In the genomic region with DNA sequence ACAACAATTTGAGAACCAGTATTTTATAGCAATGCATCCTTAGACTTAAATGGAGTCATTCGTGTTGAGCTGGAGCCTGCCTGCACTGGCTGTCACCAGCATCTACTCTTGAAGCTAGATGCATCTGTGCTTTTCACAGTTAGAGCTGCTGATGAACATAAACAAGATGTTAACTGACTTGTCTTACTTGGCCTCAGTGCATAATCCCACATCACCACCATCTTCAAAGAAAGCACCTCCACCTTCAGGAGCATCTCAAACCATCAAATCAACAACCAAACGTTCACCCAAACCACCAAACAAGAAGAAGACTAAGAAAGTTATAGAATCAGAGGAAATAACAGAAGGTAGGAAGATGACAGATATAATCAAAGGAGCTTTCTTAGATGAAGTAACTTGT, we compare ENCODE assay signal across 25 cellular contexts. TPM values are rescaled to one million over a fixed set of nuclear protein-coding genes. Genes with fewer than 3 reads are reported as not detected.
DNase-seq lines count a peak whose midpoint lies in the region; ATAC-seq and TF ChIP-seq lines count a peak whose summit lies in the region.
"Had no signal": no experiment of that assay in that cellular context is flagged by ENCODE, and none has a peak within 500 bp of the region (broad histone marks: within the 10 kb centered on the region; RNA-seq: fewer than 3 reads in every experiment).

No MANE protein-coding gene starts in this region.

- CTCF ChIA-PET in CD4-positive, alpha-beta T cell (lab: Charles Lee): interaction anchor here (1.9 kb wide), 1 partner anchor 10 kb away, joined by 3 read pairs; no protein-coding TSS in a partner anchor

- H3K4me3 ChIP-seq in CD4-positive, CD25-positive, alpha-beta regulatory T cell (ENCODE audit: low read depth, low read length): peak overlapping the region; percentile 46
- no peak overlapping the region for H3K4me3 ChIP-seq in GM23248
- H3K4me3 ChIP-seq: BLaER1, lower lobe of right lung, transverse colon had no signal

- H3K9me3 ChIP-seq in CD4-positive, CD25-positive, alpha-beta regulatory T cell (ENCODE audit: control insufficient read depth in 2 of 2, low read length in 2 of 2): no peaks in the 10 kb centered on the region
- H3K9me3 ChIP-seq in CD4-positive, alpha-beta T cell (ENCODE audit: control insufficient read depth, low read length): no peaks in the 10 kb centered on the region
- no peaks in the 10 kb centered on the region for H3K9me3 ChIP-seq in T-helper 17 cell (ENCODE audit: control insufficient read depth, low read length, poor library complexity, severe bottlenecking)
- H3K9me3 ChIP-seq in GM23248 (ENCODE audit: low read depth): no peaks in the 10 kb centered on the region
- H3K9me3 ChIP-seq: BLaER1, lower lobe of right lung, transverse colon had no signal

- H3K36me3 ChIP-seq in CD4-positive, CD25-positive, alpha-beta regulatory T cell (ENCODE audit: control insufficient read depth, insufficient read depth, low read length): no peaks in the 10 kb centered on the region
- no peaks in the 10 kb centered on the region for H3K36me3 ChIP-seq in GM23248 (ENCODE audit: low read depth)
- H3K36me3 ChIP-seq: BLaER1, lower lobe of right lung, transverse colon had no signal

- ATAC-seq in CD4-positive, CD25-positive, alpha-beta regulatory T cell (ENCODE audit: low read depth in 2 of 2): peak; percentile 44 to 52
- peak; percentile 67 for ATAC-seq in CD4-positive, alpha-beta T cell (ENCODE audit: poor library complexity)
- peak; percentile 52 for ATAC-seq in T-helper 17 cell
- ATAC-seq in activated naive CD8-positive, alpha-beta T cell treated with anti-CD3 and anti-CD28 coated beads, Interleukin-2, amount 10 ng/mL, durations not matched to agents 7 days and 5 days (ENCODE audit: low read depth): peak; percentile 32
- ATAC-seq in GM21723 (IDR thresholded peaks at IDR 0.05; ENCODE audit: unreplicated experiment): no peak
- ATAC-seq: lower lobe of right lung, Panc1 had no signal

- H3K9me3 Mint-ChIP-seq in CD4-positive, CD25-positive, alpha-beta regulatory T cell: no peaks in the 10 kb centered on the region
- H3K9me3 Mint-ChIP-seq in CD4-positive, alpha-beta T cell: peaks cover 4% of the 10 kb centered on the region
- no peaks in the 10 kb centered on the region for H3K9me3 Mint-ChIP-seq in activated naive CD8-positive, alpha-beta T cell treated with anti-CD3 and anti-CD28 coated beads, Interleukin-2, amount 10 ng/mL, durations not matched to agents 7 days and 5 days
- H3K9me3 Mint-ChIP-seq: nephron had no signal

- H2AFZ ChIP-seq in GM23248: no peak overlapping the region

- no peaks in the 10 kb centered on the region for H3K27me3 Mint-ChIP-seq in CD4-positive, CD25-positive, alpha-beta regulatory T cell
- H3K27me3 Mint-ChIP-seq in CD4-positive, alpha-beta T cell: no peaks in the 10 kb centered on the region
- H3K27me3 Mint-ChIP-seq in T-helper 17 cell: no peaks in the 10 kb centered on the region
- H3K27me3 Mint-ChIP-seq in activated naive CD8-positive, alpha-beta T cell treated with anti-CD3 and anti-CD28 coated beads, Interleukin-2, amount 10 ng/mL, durations not matched to agents 7 days and 5 days: peaks cover 2% of the 10 kb centered on the region

- H3K36me3 Mint-ChIP-seq in CD4-positive, CD25-positive, alpha-beta regulatory T cell: peaks cover 3% of the 10 kb centered on the region
- H3K36me3 Mint-ChIP-seq in CD4-positive, alpha-beta T cell (ENCODE audit: low read depth): no peaks in the 10 kb centered on the region
- H3K36me3 Mint-ChIP-seq in T-helper 17 cell (ENCODE audit: low read depth): no peaks in the 10 kb centered on the region
- H3K36me3 Mint-ChIP-seq in activated naive CD8-positive, alpha-beta T cell treated with anti-CD3 and anti-CD28 coated beads, Interleukin-2, amount 10 ng/mL, durations not matched to agents 7 days and 5 days: peaks cover 3% of the 10 kb centered on the region

- peaks cover 4% of the 10 kb centered on the region; the same call in 1 of the 2 replicates for H3F3A ChIP-seq in GM23248 (ENCODE audit: insufficient read depth)

- H3K4me2 ChIP-seq in GM23248 (ENCODE audit: unreplicated experiment): no peak overlapping the region
- H3K4me2 ChIP-seq: BLaER1 had no signal

- WGBS in GM23248 (ENCODE audit: low coverage in 1 of 2, low lambda C conversion rate in 2 of 2, missing lambda C conversion rate in 2 of 2), 2 experiments: 54 to 64% methylated on average over 2 of the region's 2 CpGs

- DNase-seq in CD4-positive, CD25-positive, alpha-beta regulatory T cell: peak in 2 of 3 donors; percentile 48 to 84
- peak in 4 of 10 experiments; percentile 13 to 24 (median 17) for DNase-seq in CD4-positive, alpha-beta T cell
- DNase-seq in T-helper 17 cell (no peak), NCI-H2029 (lab: John Stamatoyannopoulos, UW) (no peak), GM23248 (no peak)
- no peak for DNase-seq in activated naive CD8-positive, alpha-beta T cell treated with anti-CD3 and anti-CD28 coated beads, Interleukin-2, amount 10 ng/mL, durations not matched to agents 7 days and 5 days
- DNase-seq: activated CD4-positive, alpha-beta T cell treated with anti-CD3 and anti-CD28 coated beads, Interleukin-2, amount 50 U/mL, for 48 hours; Calu3; caudate nucleus; cortex of kidney; erythroblast; hypothalamus; lower lobe of right lung; MV-4-11; NCI-H774; SHP77 treated with DMSO at 0.1 percent for 48 hours; stimulated activated CD4-positive, alpha-beta T cell treated with anti-CD3 and anti-CD28 coated beads, Interleukin-4, amount 100 ng/mL, for 24 hours; T1000; transverse colon had no signal

- H3K27ac ChIP-seq in CD4-positive, CD25-positive, alpha-beta regulatory T cell (ENCODE audit: insufficient read depth, low read length, poor library complexity, severe bottlenecking): peak overlapping the region; percentile 68
- H3K27ac ChIP-seq in CD4-positive, alpha-beta T cell (ENCODE audit: low read depth, low read length): peak overlapping the region; percentile 6
- no peak overlapping the region for H3K27ac ChIP-seq in GM23248
- H3K27ac ChIP-seq: BLaER1, lower lobe of right lung, transverse colon had no signal

- TF ChIP-seq CTCF in CD4-positive, alpha-beta T cell (IDR thresholded peaks at IDR 0.05): no peak

- H3K4me1 ChIP-seq in CD4-positive, CD25-positive, alpha-beta regulatory T cell (ENCODE audit: control insufficient read depth, insufficient read depth, low read length, poor library complexity, severe bottlenecking): peaks cover 67% of the 10 kb centered on the region
- H3K4me1 ChIP-seq in GM23248 (ENCODE audit: insufficient read depth): peaks cover 11% of the 10 kb centered on the region
- H3K4me1 ChIP-seq: BLaER1, lower lobe of right lung, transverse colon had no signal

- H3K4me1 Mint-ChIP-seq in CD4-positive, CD25-positive, alpha-beta regulatory T cell: peaks cover 19 to 64% (median 43%) of the 10 kb centered on the region in 4 donors
- H3K4me1 Mint-ChIP-seq in CD4-positive, alpha-beta T cell (ENCODE audit: low read depth): peaks cover 64% of the 10 kb centered on the region
- H3K4me1 Mint-ChIP-seq in T-helper 17 cell: peaks cover 11% of the 10 kb centered on the region
- H3K4me1 Mint-ChIP-seq in activated naive CD8-positive, alpha-beta T cell treated with anti-CD3 and anti-CD28 coated beads, Interleukin-2, amount 10 ng/mL, durations not matched to agents 7 days and 5 days: peaks cover 20% of the 10 kb centered on the region
- H3K4me1 Mint-ChIP-seq: nephron had no signal

- H3K27ac Mint-ChIP-seq in CD4-positive, CD25-positive, alpha-beta regulatory T cell: peak overlapping the region; percentile 67 to 95 (median 76)
- H3K27ac Mint-ChIP-seq in CD4-positive, alpha-beta T cell: peak overlapping the region; percentile 80
- H3K27ac Mint-ChIP-seq in T-helper 17 cell: peak overlapping the region; percentile 34
- H3K27ac Mint-ChIP-seq in activated naive CD8-positive, alpha-beta T cell treated with anti-CD3 and anti-CD28 coated beads, Interleukin-2, amount 10 ng/mL, durations not matched to agents 7 days and 5 days: peak overlapping the region; percentile 86
- H3K27ac Mint-ChIP-seq: nephron had no signal

- in situ Hi-C loops in GM23248 (cut with MboI): no loop called here

- no peak overlapping the region for H3K9ac ChIP-seq in GM23248
- H3K9ac ChIP-seq: BLaER1 had no signal

- POLR2A ChIA-PET in CD4-positive, alpha-beta T cell (lab: Charles Lee): interaction anchor here (0.9 to 2.8 kb wide), 7 partner anchors 9 to 986 kb away, joined by 3 to 40 read pairs (median 8); partner anchors contain the start of genes ODR4, PRG4 and TPR
- POLR2A ChIA-PET in activated naive CD8-positive, alpha-beta T cell treated with anti-CD3 and anti-CD28 coated beads, Interleukin-2, amount 10 ng/mL, durations not matched to agents 7 days and 5 days (lab: Charles Lee): interaction anchor here (1.3 to 1.4 kb wide), 2 partner anchors 8 to 12 kb away, joined by 4 read pairs; partner anchors contain the start of gene PRG4

- H3K4me3 Mint-ChIP-seq in CD4-positive, CD25-positive, alpha-beta regulatory T cell: peak overlapping the region; percentile 18 to 63 (median 58)
- peak overlapping the region; percentile 23 for H3K4me3 Mint-ChIP-seq in CD4-positive, alpha-beta T cell
- H3K4me3 Mint-ChIP-seq in T-helper 17 cell: no peak overlapping the region
- peak overlapping the region; percentile 41 for H3K4me3 Mint-ChIP-seq in activated naive CD8-positive, alpha-beta T cell treated with anti-CD3 and anti-CD28 coated beads, Interleukin-2, amount 10 ng/mL, durations not matched to agents 7 days and 5 days
- H3K4me3 Mint-ChIP-seq: nephron had no signal

- H3K9me2 ChIP-seq in GM23248 (ENCODE audit: insufficient read depth): no peaks in the 10 kb centered on the region

- H3K79me2 ChIP-seq in GM23248 (ENCODE audit: insufficient read depth): no peaks in the 10 kb centered on the region

- no peaks in the 10 kb centered on the region for H3K27me3 ChIP-seq in CD4-positive, CD25-positive, alpha-beta regulatory T cell (ENCODE audit: control insufficient read depth, insufficient read depth, low read length)
- no peaks in the 10 kb centered on the region for H3K27me3 ChIP-seq in CD4-positive, alpha-beta T cell (ENCODE audit: control insufficient read depth, insufficient read depth, low read length)
- H3K27me3 ChIP-seq in GM23248 (replicated peaks; ENCODE audit: insufficient read depth): no peaks in the 10 kb centered on the region
- H3K27me3 ChIP-seq: BLaER1, transverse colon had no signal

- intact Hi-C loops in CD4-positive, alpha-beta T cell (cut with DNase I, micrococcal nuclease): loop anchor here in 1 of 2 experiments (1.0 to 2.0 kb wide), 2 partner anchors 15 to 32 kb away; no protein-coding TSS in a partner anchor

- H4K20me1 ChIP-seq in GM23248 (ENCODE audit: insufficient read depth): no peaks in the 10 kb centered on the region
- H4K20me1 ChIP-seq: BLaER1 had no signal

RNA-seq across cellular contexts. Expression of gene PRG4, which starts 7.8 kb away (rescaled TPM):
- 3.4 TPM for total RNA-seq in CD4-positive, CD25-positive, alpha-beta regulatory T cell
- polyA plus RNA-seq in CD4-positive, CD25-positive, alpha-beta regulatory T cell: under 1 TPM; 0.21 to 0.95 (median 0.50) TPM
- total RNA-seq in CD4-positive, alpha-beta T cell: under 1 TPM; 0.06 to 0.08 TPM
- total RNA-seq in T-helper 17 cell: under 1 TPM; 0.10 to 0.45 TPM
- not detected for total RNA-seq in activated naive CD8-positive, alpha-beta T cell treated with anti-CD3 and anti-CD28 coated beads, Interleukin-2, amount 10 ng/mL, durations not matched to agents 7 days and 5 days
- not detected in 2 replicates for total RNA-seq in GM23248 (2014; rRNA removed; shearing (Covaris generic))
- polyA plus RNA-seq in GM23248 (2016; fragmentation: Nextera tagmentation; extraction: Ambion mirVana): 0.06 and 0.08 TPM in 2 replicates
- total RNA-seq: astrocyte, pulmonary artery endothelial cell had no signal

Comparison
In these comparisons a context has a peak if more than half of its experiments do, and no peak if none do; other contexts are left out.
1. DNase-seq: peak in CD4-positive, CD25-positive, alpha-beta regulatory T cell (2 of 3); none in T-helper 17 cell (0 of 3), activated naive CD8-positive, alpha-beta T cell treated with anti-CD3 and anti-CD28 coated beads, Interleukin-2, amount 10 ng/mL, durations not matched to agents 7 days and 5 days (single experiment), NCI-H2029 (single experiment) and GM23248 (single experiment).
2. H3K27ac Mint-ChIP-seq: peak in every context shown above with its lines; median percentile 86 in activated naive CD8-positive, alpha-beta T cell treated with anti-CD3 and anti-CD28 coated beads, Interleukin-2, amount 10 ng/mL, durations not matched to agents 7 days and 5 days; 80 in CD4-positive, alpha-beta T cell; 76 in CD4-positive, CD25-positive, alpha-beta regulatory T cell; 34 in T-helper 17 cell.